In the genomic region with DNA sequence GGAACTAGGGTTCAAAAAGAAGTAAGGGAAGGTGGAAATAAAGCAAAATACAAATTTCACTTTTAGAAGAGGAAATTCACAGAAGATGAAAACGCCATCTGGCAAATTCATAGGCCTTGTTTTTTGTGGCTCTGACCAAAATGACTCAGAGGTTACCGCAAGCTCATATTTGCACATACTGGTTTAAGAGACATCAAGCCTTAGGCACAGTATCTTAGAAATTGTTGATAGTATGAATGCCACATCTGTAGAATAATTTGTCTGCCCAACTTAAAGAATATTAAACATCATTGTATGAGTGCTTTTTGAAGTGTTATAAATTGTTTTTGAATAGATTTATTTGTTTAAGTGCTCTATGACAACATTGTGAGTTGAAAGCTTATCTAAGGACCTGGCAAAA, we compare ENCODE assay signal across 8 cellular contexts. TPM values are rescaled to one million over a fixed set of nuclear protein-coding genes. Genes with fewer than 3 reads are reported as not detected.
DNase-seq lines count a peak whose midpoint lies in the region; ATAC-seq and TF ChIP-seq lines count a peak whose summit lies in the region.

No MANE protein-coding gene starts in this region.

- H3K27me3 Mint-ChIP-seq in CD4-positive, alpha-beta memory T cell, result peaks cover 0 to 3% of the 10 kb centered on the region in 2 donors

- H3K27ac ChIP-seq in CD4-positive, alpha-beta memory T cell (ENCODE audit: low read depth, low read length), result no peak overlapping the region
- H3K27ac ChIP-seq in SK-N-SH (ENCODE audit: low read depth in 2 of 2, low read length in 1 of 2), result no peak overlapping the region
- no peak overlapping the region for H3K27ac ChIP-seq in psoas muscle

- WGBS in SK-N-SH (ENCODE audit: low lambda C conversion rate), result 21% methylated on average over 2 of the region's 2 CpGs
- WGBS in psoas muscle, 3 donors, result 63 to 73% (median 69%) methylated on average over 2 of the region's 2 CpGs

- H3K36me3 ChIP-seq in CD4-positive, alpha-beta memory T cell (ENCODE audit: insufficient read depth, low read length), result no peaks in the 10 kb centered on the region
- H3K36me3 ChIP-seq in SK-N-SH (replicated peaks in 1 of 2; ENCODE audit: control insufficient read depth in 1 of 2, insufficient read depth in 2 of 2, low read length in 1 of 2), result no peaks in the 10 kb centered on the region
- H3K36me3 ChIP-seq in psoas muscle (ENCODE audit: insufficient read depth in 1 of 2, low read depth in 1 of 2), result no peaks in the 10 kb centered on the region

- CTCF ChIA-PET in CD4-positive, alpha-beta memory T cell (lab: Charles Lee; ENCODE audit: partially characterized antibody), result no interaction called here
- CTCF ChIA-PET in SK-N-SH (lab: Yijun Ruan, JAX), result no interaction called here

- peaks cover 0 to 6% (median 3%) of the 10 kb centered on the region in 4 donors for H3K4me1 Mint-ChIP-seq in CD4-positive, alpha-beta memory T cell

- H3K4me1 ChIP-seq in CD4-positive, alpha-beta memory T cell (ENCODE audit: insufficient read depth, low read length), result peaks cover 6% of the 10 kb centered on the region
- no peaks in the 10 kb centered on the region for H3K4me1 ChIP-seq in SK-N-SH (ENCODE audit: control insufficient read depth in 1 of 2, insufficient read depth in 2 of 2, low read depth in 1 of 2, low read length in 1 of 2)
- no peaks in the 10 kb centered on the region for H3K4me1 ChIP-seq in psoas muscle

- no peak overlapping the region for H3K4me2 ChIP-seq in SK-N-SH

- POLR2A ChIA-PET in CD4-positive, alpha-beta memory T cell (lab: Charles Lee; ENCODE audit: partially characterized antibody), result interaction anchor here (1.3 kb wide), 1 partner anchor 166 kb away, joined by 3 read pairs; the partner anchor contains the start of gene RPS12
- POLR2A ChIA-PET in SK-N-SH (lab: Yijun Ruan, JAX), result no interaction called here

- intact Hi-C loops in CD4-positive, alpha-beta memory T cell (cut with micrococcal nuclease), result no loop called here
- intact Hi-C loops in psoas muscle (cut with DNase I), result no loop called here

- TF ChIP-seq RAD21 in SK-N-SH (IDR thresholded peaks at IDR 0.05; ENCODE audit: low read length), result no peak

- TF ChIP-seq CTCF in SK-N-SH (IDR thresholded peaks at IDR 0.05) (no peak), psoas muscle (IDR thresholded peaks at IDR 0.05) (no peak)

- H3K9me3 Mint-ChIP-seq in CD4-positive, alpha-beta memory T cell, result no peaks in the 10 kb centered on the region

- no peaks in the 10 kb centered on the region for H3F3A ChIP-seq in SK-N-SH (replicated peaks; ENCODE audit: insufficient read depth)

- no peaks in the 10 kb centered on the region for H3K79me2 ChIP-seq in SK-N-SH (ENCODE audit: insufficient read depth)

- no peaks in the 10 kb centered on the region for H3K9me3 ChIP-seq in CD4-positive, alpha-beta memory T cell (ENCODE audit: control insufficient read depth in 1 of 2, low read length in 2 of 2)
- H3K9me3 ChIP-seq in SK-N-SH (no peaks in the 10 kb centered on the region), psoas muscle (no peaks in the 10 kb centered on the region)

- no peak overlapping the region for H3K4me3 Mint-ChIP-seq in CD4-positive, alpha-beta memory T cell

- H3K27me3 ChIP-seq in CD4-positive, alpha-beta memory T cell (ENCODE audit: insufficient read depth, low read length), result no peaks in the 10 kb centered on the region
- 0 out of 2 replicates have a peak, but pooled peaks cover 6% of the 10 kb centered on the region for H3K27me3 ChIP-seq in SK-N-SH (ENCODE audit: insufficient read depth)
- no peaks in the 10 kb centered on the region for H3K27me3 ChIP-seq in psoas muscle (ENCODE audit: insufficient read depth in 3 of 3, low read length in 2 of 3)

- no peak overlapping the region for H3K9ac ChIP-seq in SK-N-SH

- TF ChIP-seq EP300 in SK-N-SH (IDR thresholded peaks at IDR 0.05; ENCODE audit: borderline replicate concordance in 1 of 2, low read depth in 1 of 2, low read length in 1 of 2), result no peak

- H3K36me3 Mint-ChIP-seq in CD4-positive, alpha-beta memory T cell, result no peaks in the 10 kb centered on the region

- H2AFZ ChIP-seq in SK-N-SH (ENCODE audit: low read depth), result no peak overlapping the region

- peak; percentile 2 to 41 (median 22) for DNase-seq in CD4-positive, alpha-beta memory T cell
- peak; percentile 77 for DNase-seq in astrocyte of the hippocampus (ENCODE audit: low read depth, low spot score)
- no peak for DNase-seq in SK-N-SH
- no peak for DNase-seq in psoas muscle
- no peak for DNase-seq in activated CD4-positive, alpha-beta T cell treated with anti-CD3 and anti-CD28 coated beads for 1 hour
- no peak for DNase-seq in DMS153 (lab: John Stamatoyannopoulos, UW)

- no peaks in the 10 kb centered on the region for H4K20me1 ChIP-seq in SK-N-SH (ENCODE audit: insufficient read depth)

- H3K27ac Mint-ChIP-seq in CD4-positive, alpha-beta memory T cell, result peak overlapping the region in 3 of 7 donors; percentile 2 to 38 (median 16)

- no peaks in the 10 kb centered on the region for H3K9me2 ChIP-seq in SK-N-SH

- ATAC-seq in GM19467 (IDR thresholded peaks at IDR 0.05; ENCODE audit: unreplicated experiment), result peak; percentile 72
- peak; percentile 92 for ATAC-seq in HG03442 (IDR thresholded peaks at IDR 0.05; ENCODE audit: unreplicated experiment)
- ATAC-seq in psoas muscle, result no peak

- no peak overlapping the region for H3K4me3 ChIP-seq in CD4-positive, alpha-beta memory T cell (ENCODE audit: low read length in 2 of 2)
- H3K4me3 ChIP-seq in SK-N-SH (ENCODE audit: low read depth in 2 of 2, low read length in 1 of 2) (no peak overlapping the region), psoas muscle (no peak overlapping the region)

TF ChIP-seq in SK-N-SH, 30 proteins besides CTCF, POLR2A, EP300 and RAD21:
- TF ChIP-seq ELF1 (IDR thresholded peaks at IDR 0.05) (no peak), JUND (IDR thresholded peaks at IDR 0.05) (no peak)
- TF ChIP-seq, protein P1, sequence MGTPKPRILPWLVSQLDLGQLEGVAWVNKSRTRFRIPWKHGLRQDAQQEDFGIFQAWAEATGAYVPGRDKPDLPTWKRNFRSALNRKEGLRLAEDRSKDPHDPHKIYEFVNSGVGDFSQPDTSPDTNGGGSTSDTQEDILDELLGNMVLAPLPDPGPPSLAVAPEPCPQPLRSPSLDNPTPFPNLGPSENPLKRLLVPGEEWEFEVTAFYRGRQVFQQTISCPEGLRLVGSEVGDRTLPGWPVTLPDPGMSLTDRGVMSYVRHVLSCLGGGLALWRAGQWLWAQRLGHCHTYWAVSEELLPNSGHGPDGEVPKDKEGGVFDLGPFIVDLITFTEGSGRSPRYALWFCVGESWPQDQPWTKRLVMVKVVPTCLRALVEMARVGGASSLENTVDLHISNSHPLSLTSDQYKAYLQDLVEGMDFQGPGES (IDR thresholded peaks at IDR 0.05; ENCODE audit: low read depth, low read length), result no peak

RNA-seq across cellular contexts. Expression of gene TAAR1, which starts 10.6 kb away (rescaled TPM):
- not detected for total RNA-seq in CD4-positive, alpha-beta memory T cell
- not detected for polyA plus RNA-seq in CD4-positive, alpha-beta memory T cell
- polyA plus RNA-seq in SK-N-SH (2012; rRNA removed) (not detected in 2 replicates), psoas muscle (not detected)
- not detected in 2 replicates for polyA plus RNA-seq in SK-N-SH (2012; cell fraction: cytosol; rRNA removed)
- polyA plus RNA-seq in SK-N-SH (2012; cell fraction: nucleus; rRNA removed), result not detected in 2 replicates
- total RNA-seq in psoas muscle, result not detected

RNA-seq across cellular contexts. Expression of gene TAAR2, which starts 24.3 kb away (rescaled TPM):
- total RNA-seq in CD4-positive, alpha-beta memory T cell, result not detected
- not detected for polyA plus RNA-seq in CD4-positive, alpha-beta memory T cell
- not detected in 2 replicates for polyA plus RNA-seq in SK-N-SH (2012; rRNA removed)
- polyA plus RNA-seq in SK-N-SH (2012; cell fraction: cytosol; rRNA removed), result not detected in 2 replicates
- polyA plus RNA-seq in SK-N-SH (2012; cell fraction: nucleus; rRNA removed), result not detected in 2 replicates
- not detected for total RNA-seq in psoas muscle
- not detected for polyA plus RNA-seq in psoas muscle

RNA-seq across cellular contexts. Expression of gene TAAR5, which starts 58.8 kb away (rescaled TPM):
- total RNA-seq in CD4-positive, alpha-beta memory T cell, result not detected
- polyA plus RNA-seq in CD4-positive, alpha-beta memory T cell, result not detected
- polyA plus RNA-seq in SK-N-SH (2012; rRNA removed) (not detected in 2 replicates), psoas muscle (not detected)
- polyA plus RNA-seq in SK-N-SH (2012; cell fraction: cytosol; rRNA removed), result not detected in 2 replicates
- polyA plus RNA-seq in SK-N-SH (2012; cell fraction: nucleus; rRNA removed), result not detected in 2 replicates
- not detected for total RNA-seq in psoas muscle

Comparison
In these comparisons a context has a peak if more than half of its experiments do, and no peak if none do; other contexts are left out.
1. DNase-seq: peak in CD4-positive, alpha-beta memory T cell (5 of 5) and astrocyte of the hippocampus (single experiment); none in SK-N-SH (single experiment), psoas muscle (0 of 2), activated CD4-positive, alpha-beta T cell treated with anti-CD3 and anti-CD28 coated beads for 1 hour (single experiment) and DMS153 (single experiment).
2. ATAC-seq: peak in GM19467 (single experiment) and HG03442 (single experiment); none in psoas muscle (0 of 4).